In the genomic region with DNA sequence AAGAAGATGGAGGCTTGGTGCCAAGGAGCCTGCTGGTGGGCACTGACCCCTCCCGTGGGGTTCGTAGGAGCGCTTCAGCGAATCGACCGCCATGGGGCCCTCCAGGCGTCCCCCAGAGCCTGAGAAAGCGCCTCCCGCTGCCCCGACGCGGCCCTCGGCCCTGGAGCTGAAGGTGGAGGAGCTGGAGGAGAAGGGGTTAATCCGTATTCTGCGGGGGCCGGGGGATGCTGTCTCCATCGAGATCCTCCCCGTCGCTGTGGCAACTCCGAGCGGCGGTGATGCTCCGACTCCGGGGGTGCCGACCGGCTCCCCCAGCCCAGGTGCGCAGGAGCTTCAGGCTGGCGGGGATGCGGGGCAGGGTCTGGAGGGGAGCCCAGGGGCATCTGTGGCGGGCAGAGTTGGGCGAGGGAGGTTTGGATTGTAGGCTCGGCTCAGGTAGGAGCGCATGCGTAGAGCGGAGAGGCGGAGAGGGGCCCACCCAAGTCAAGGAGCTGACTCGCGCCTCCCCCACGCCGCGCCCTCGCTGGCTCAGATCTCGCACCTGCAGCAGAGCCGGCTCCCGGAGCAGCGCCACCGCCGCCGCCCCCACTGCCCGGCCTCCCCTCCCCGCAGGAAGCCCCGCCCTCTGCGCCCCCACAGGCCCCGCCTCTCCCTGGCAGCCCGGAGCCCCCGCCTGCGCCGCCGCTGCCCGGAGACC, we compare ENCODE assay signal across 10 cellular contexts. TPM values are rescaled to one million over a fixed set of nuclear protein-coding genes. Genes with fewer than 3 reads are reported as not detected.
DNase-seq lines count a peak whose midpoint lies in the region; ATAC-seq and TF ChIP-seq lines count a peak whose summit lies in the region.
"Had no signal": no experiment of that assay in that cellular context is flagged by ENCODE, and none has a peak within 500 bp of the region (broad histone marks: within the 10 kb centered on the region; RNA-seq: fewer than 3 reads in every experiment).

No MANE protein-coding gene starts in this region.

- no peak for TF ChIP-seq CTCF in mammary epithelial cell (conservative IDR thresholded peaks at IDR 0.05 in 1 of 2, IDR thresholded peaks at IDR 0.05 in 1 of 2; ENCODE audit: extremely low read depth in 1 of 2, insufficient read depth in 1 of 2, low read depth in 1 of 2, low read length in 2 of 2)
- no peak for TF ChIP-seq CTCF in thyroid gland (IDR thresholded peaks at IDR 0.05)

- H3K4me3 Mint-ChIP-seq in activated T-cell treated with anti-CD3 and anti-CD28 coated beads, Interleukin-2, amount 50 U/mL, for 24 hours = no peak overlapping the region
- H3K4me3 Mint-ChIP-seq in activated T-cell treated with anti-CD3 and anti-CD28 coated beads, Interleukin-2, amount 50 U/mL, for 72 hours = no peak overlapping the region
- H3K4me3 Mint-ChIP-seq: central memory CD8-positive, alpha-beta T cell had no signal

- intact Hi-C loops in mammary epithelial cell (cut with micrococcal nuclease) = no loop called here
- intact Hi-C loops in thyroid gland (cut with DNase I) = no loop called here

- peak overlapping the region in 1 of 3 experiments; percentile 9 for H3K4me3 ChIP-seq in mammary epithelial cell (replicated peaks in 1 of 3; ENCODE audit: insufficient read depth in 1 of 3, low read depth in 2 of 3, low read length in 3 of 3)
- peak overlapping the region in 1 of 3 donors; percentile 21 for H3K4me3 ChIP-seq in thyroid gland (replicated peaks in 1 of 3)

- no TSS peak for BruUV-seq in mammary epithelial cell (replicated peaks; lab: Mats Ljungman, UMichigan)

- H3K79me2 ChIP-seq in mammary epithelial cell (ENCODE audit: insufficient read depth, low read length) = no peaks in the 10 kb centered on the region

- ATAC-seq in activated T-cell treated with anti-CD3 and anti-CD28 coated beads, Interleukin-2, amount 50 U/mL, for 72 hours (replicated peaks in 1 of 2) = no peak
- no peak for ATAC-seq in GM18861 (IDR thresholded peaks at IDR 0.05; ENCODE audit: unreplicated experiment)

- no peak overlapping the region for H3K9ac ChIP-seq in mammary epithelial cell (ENCODE audit: insufficient read depth, low read length)

- TF ChIP-seq POLR2A in thyroid gland (IDR thresholded peaks at IDR 0.05) = no peak

- peak overlapping the region; percentile 3 for H2AFZ ChIP-seq in mammary epithelial cell (ENCODE audit: low read depth, low read length)

- no peaks in the 10 kb centered on the region for H3K9me3 Mint-ChIP-seq in activated T-cell treated with anti-CD3 and anti-CD28 coated beads, Interleukin-2, amount 50 U/mL, for 24 hours
- H3K9me3 Mint-ChIP-seq in activated T-cell treated with anti-CD3 and anti-CD28 coated beads, Interleukin-2, amount 50 U/mL, for 72 hours = no peaks in the 10 kb centered on the region
- H3K9me3 Mint-ChIP-seq: central memory CD8-positive, alpha-beta T cell had no signal

- no peaks in the 10 kb centered on the region for H3K36me3 ChIP-seq in mammary epithelial cell (ENCODE audit: insufficient read depth, low read length)
- no peaks in the 10 kb centered on the region for H3K36me3 ChIP-seq in thyroid gland

- H3K9me3 ChIP-seq in mammary epithelial cell (replicated peaks; ENCODE audit: insufficient read depth, low read length) (no peaks in the 10 kb centered on the region), thyroid gland (no peaks in the 10 kb centered on the region)

- dilution Hi-C loops in mammary epithelial cell (cut with HindIII; ENCODE audit: low sequenced_read_pairs) = loop anchor here (10.0 kb wide), 1 partner anchor 177 kb away; a partner anchor contains a TSS

- H3K4me2 ChIP-seq in mammary epithelial cell (ENCODE audit: insufficient read depth, low read depth, low read length) = peak overlapping the region; percentile 62

- H4K20me1 ChIP-seq in mammary epithelial cell (ENCODE audit: insufficient read depth, low read length) = no peaks in the 10 kb centered on the region

- peaks cover 93% of the 10 kb centered on the region for H3K36me3 Mint-ChIP-seq in activated T-cell treated with anti-CD3 and anti-CD28 coated beads, Interleukin-2, amount 50 U/mL, for 24 hours (ENCODE audit: low read depth)
- peaks cover 16 to 43% of the 10 kb centered on the region in 2 donors for H3K36me3 Mint-ChIP-seq in activated T-cell treated with anti-CD3 and anti-CD28 coated beads, Interleukin-2, amount 50 U/mL, for 72 hours (ENCODE audit: insufficient read depth in 2 of 2)

- H3K27me3 ChIP-seq in mammary epithelial cell (ENCODE audit: insufficient read depth, low read length) = no peaks in the 10 kb centered on the region
- no peaks in the 10 kb centered on the region for H3K27me3 ChIP-seq in thyroid gland

- WGBS in mammary epithelial cell (ENCODE audit: low coverage, missing lambda C conversion rate) = 22% methylated on average over 15 of the region's 60 CpGs
- WGBS in thyroid gland, 2 donors = 45 to 52% methylated on average over 7 to 17 of the region's 60 CpGs

- H3K4me1 Mint-ChIP-seq in activated T-cell treated with anti-CD3 and anti-CD28 coated beads, Interleukin-2, amount 50 U/mL, for 24 hours (ENCODE audit: low read depth) = peaks cover 25% of the 10 kb centered on the region
- H3K4me1 Mint-ChIP-seq in activated T-cell treated with anti-CD3 and anti-CD28 coated beads, Interleukin-2, amount 50 U/mL, for 72 hours (ENCODE audit: low read depth) = peaks cover 44% of the 10 kb centered on the region

- CTCF ChIA-PET in mammary epithelial cell (lab: Charles Lee; ENCODE audit: low non-redundant PET) = interaction anchor here (0.5 to 0.8 kb wide), 2 partner anchors 78 to 106 kb away, joined by 3 to 10 read pairs; a partner anchor contains a TSS

- in situ Hi-C loops in mammary epithelial cell (cut with MboI; ENCODE audit: low sequenced_read_pairs in 2 of 2) = no loop called here

- no peaks in the 10 kb centered on the region for H3K27me3 Mint-ChIP-seq in activated T-cell treated with anti-CD3 and anti-CD28 coated beads, Interleukin-2, amount 50 U/mL, for 24 hours
- H3K27me3 Mint-ChIP-seq in activated T-cell treated with anti-CD3 and anti-CD28 coated beads, Interleukin-2, amount 50 U/mL, for 72 hours (ENCODE audit: low read depth) = no peaks in the 10 kb centered on the region
- H3K27me3 Mint-ChIP-seq: central memory CD8-positive, alpha-beta T cell had no signal

- peaks cover 17% of the 10 kb centered on the region for H3K4me1 ChIP-seq in mammary epithelial cell (ENCODE audit: insufficient read depth, low read length)
- H3K4me1 ChIP-seq in thyroid gland = peaks cover 5 to 19% of the 10 kb centered on the region in 2 donors

- no peak overlapping the region for H3K27ac ChIP-seq in mammary epithelial cell (ENCODE audit: insufficient read depth, low read depth, low read length)
- no peak overlapping the region for H3K27ac ChIP-seq in thyroid gland

- no peak for DNase-seq in activated T-cell treated with anti-CD3 and anti-CD28 coated beads, Interleukin-2, amount 50 U/mL, for 24 hours
- DNase-seq in activated T-cell treated with anti-CD3 and anti-CD28 coated beads, Interleukin-2, amount 50 U/mL, for 72 hours = no peak
- DNase-seq in mammary epithelial cell (no peak), kidney tubule cell (ENCODE audit: low spot score) (peak; percentile 18), thyroid gland (peak; percentile 69 to 81), NCI-H2107 (lab: John Stamatoyannopoulos, UW) (no peak)
- DNase-seq in activated effector memory CD4-positive, alpha-beta T cell treated with Interleukin-2 at 50 U/mL for 16 hours = no peak

- peak overlapping the region; percentile 69 for H3K27ac Mint-ChIP-seq in activated T-cell treated with anti-CD3 and anti-CD28 coated beads, Interleukin-2, amount 50 U/mL, for 24 hours
- H3K27ac Mint-ChIP-seq in activated T-cell treated with anti-CD3 and anti-CD28 coated beads, Interleukin-2, amount 50 U/mL, for 72 hours = no peak overlapping the region

RNA-seq across cellular contexts. Expression of a gene that starts 19.8 kb away (rescaled TPM):
- 100 to 1,000 TPM; 559 to 689 TPM for total RNA-seq in activated T-cell treated with anti-CD3 and anti-CD28 coated beads, Interleukin-2, amount 50 U/mL, for 72 hours
- total RNA-seq in mammary epithelial cell = 1 to 10 TPM; 1.5 to 3.5 TPM
- 2.0 TPM for polyA plus RNA-seq in mammary epithelial cell
- 8.4 TPM for polyA minus RNA-seq in mammary epithelial cell
- 1 to 10 TPM; 3.2 to 7.6 (median 4.2) TPM for total RNA-seq in thyroid gland

RNA-seq across cellular contexts. Expression of a gene that starts 20.4 kb away (rescaled TPM):
- total RNA-seq in activated T-cell treated with anti-CD3 and anti-CD28 coated beads, Interleukin-2, amount 50 U/mL, for 72 hours = 1 to 10 TPM; 1.4 to 1.7 TPM
- total RNA-seq in mammary epithelial cell (under 1 TPM in 1 of 2 donors, not detected in 1; 0.21 TPM), thyroid gland (not detected)
- polyA plus RNA-seq in mammary epithelial cell = not detected
- polyA minus RNA-seq in mammary epithelial cell = not detected
- total RNA-seq: osteoblast had no signal

Comparison
In these comparisons a context has a peak if more than half of its experiments do, and no peak if none do; other contexts are left out.
1. DNase-seq: peak in kidney tubule cell (single experiment) and thyroid gland (2 of 2); none in activated T-cell treated with anti-CD3 and anti-CD28 coated beads, Interleukin-2, amount 50 U/mL, for 24 hours (single experiment), activated T-cell treated with anti-CD3 and anti-CD28 coated beads, Interleukin-2, amount 50 U/mL, for 72 hours (0 of 2), mammary epithelial cell (single experiment), activated effector memory CD4-positive, alpha-beta T cell treated with Interleukin-2 at 50 U/mL for 16 hours (single experiment) and NCI-H2107 (single experiment).
2. RNA of a gene that starts 19.8 kb away (total RNA-seq): 559 to 689 TPM in activated T-cell treated with anti-CD3 and anti-CD28 coated beads, Interleukin-2, amount 50 U/mL, for 72 hours; 3.2 to 7.6 TPM in thyroid gland and 1.5 to 3.5 TPM in mammary epithelial cell; every median in the first group is over 10 times any median in the second.